Comparison of ENCODE assay signal across 8 cellular contexts in genomic region chrX:1481636-1482529, GRCh38. TPM values are rescaled to one million over a fixed set of nuclear protein-coding genes. Genes with fewer than 3 reads are reported as not detected.
DNase-seq lines count a peak whose midpoint lies in the region; ATAC-seq and TF ChIP-seq lines count a peak whose summit lies in the region.

No MANE protein-coding gene starts in this region.

- TF ChIP-seq CTCF in GM23338 (conservative IDR thresholded peaks at IDR 0.05; ENCODE audit: low read depth in 2 of 2) = no peak

- 0 out of 2 replicates have a peak, but pooled peaks cover 4% of the 10 kb centered on the region for H3K36me3 ChIP-seq in GM23338 (ENCODE audit: insufficient read depth)

- intact Hi-C loops in cardiac septum (cut with DNase I) = no loop called here

- peaks cover 83% of the 10 kb centered on the region for H3K9me3 Mint-ChIP-seq in GM23338

- 0 out of 2 replicates have a peak, but pooled peaks cover 7% of the 10 kb centered on the region for H3F3A ChIP-seq in GM23338 (replicated peaks; ENCODE audit: low read depth)

- peak overlapping the region; percentile 4; the same call in 1 of the 2 replicates for H2AFZ ChIP-seq in GM23338

- DNase-seq in EL (peak; percentile 85), GM23338 (ENCODE audit: low spot score) (peak; percentile 88), NAMALWA (ENCODE audit: low spot score) (peak; percentile 93), cardiac septum (ENCODE audit: low spot score) (peak; percentile 87), retina (peak; percentile 46), NCI-H524 (lab: John Stamatoyannopoulos, UW) (no peak), NCI-H1436 treated with DMSO at 0.1 percent for 48 hours (lab: John Stamatoyannopoulos, UW) (no peak)
- peak; percentile 67 for DNase-seq in activated effector memory CD4-positive, alpha-beta T cell treated with Interleukin-2 at 50 U/mL for 16 hours

- H3K4me3 Mint-ChIP-seq in GM23338 = peak overlapping the region; percentile 41; the same call in 2 of the 3 replicates

- peak overlapping the region; percentile 12 for H3K4me3 ChIP-seq in GM23338

- peaks cover 5% of the 10 kb centered on the region; the same call in 2 of the 3 replicates for H3K4me1 Mint-ChIP-seq in GM23338

- H3K4me2 ChIP-seq in GM23338 = peak overlapping the region; percentile 69

- ATAC-seq in GM23338 = peak; percentile 84

- no peaks in the 10 kb centered on the region for H3K27me3 ChIP-seq in GM23338 (ENCODE audit: insufficient read depth)

- H3K36me3 Mint-ChIP-seq in GM23338 (ENCODE audit: low read depth) = peaks cover 27% of the 10 kb centered on the region

- H3K4me1 ChIP-seq in GM23338 (ENCODE audit: insufficient read depth) = no peaks in the 10 kb centered on the region

- no peaks in the 10 kb centered on the region for H3K79me2 ChIP-seq in GM23338 (replicated peaks; ENCODE audit: insufficient read depth)

- peak overlapping the region; percentile 91 for H3K27ac Mint-ChIP-seq in GM23338

- no peaks in the 10 kb centered on the region for H3K9me2 ChIP-seq in GM23338 (ENCODE audit: insufficient read depth)

- H3K27me3 Mint-ChIP-seq in GM23338 (ENCODE audit: insufficient read depth, low read depth, poor library complexity) = peaks cover 8% of the 10 kb centered on the region

- H4K20me1 ChIP-seq in GM23338 (replicated peaks; ENCODE audit: insufficient read depth) = no peaks in the 10 kb centered on the region

- H3K27ac ChIP-seq in GM23338 (ENCODE audit: low read depth) = peak overlapping the region; percentile 84

TF ChIP-seq in GM23338, 12 proteins besides CTCF, POLR2A, EP300 and RAD21:
- TF ChIP-seq ZNF331 (CRISPR knock-in tag; IDR thresholded peaks at IDR 0.05; ENCODE audit: low read depth) = no peak
- TF ChIP-seq REST (IDR thresholded peaks at IDR 0.05; ENCODE audit: unreplicated experiment) = no peak
- no peak for TF ChIP-seq ETS1 (IDR thresholded peaks at IDR 0.05)
- TF ChIP-seq ZNF462 (CRISPR knock-in tag; IDR thresholded peaks at IDR 0.05) = no peak
- TF ChIP-seq EZH2 (IDR thresholded peaks at IDR 0.05; ENCODE audit: low read depth, unreplicated experiment) = no peak
- no peak for TF ChIP-seq EZH2phosphoT487 (IDR thresholded peaks at IDR 0.05; ENCODE audit: unreplicated experiment)
- no peak for TF ChIP-seq POLR2AphosphoS5 (IDR thresholded peaks at IDR 0.05; ENCODE audit: low read depth)
- TF ChIP-seq NANOG (IDR thresholded peaks at IDR 0.05; ENCODE audit: borderline replicate concordance) = no peak
- no peak for TF ChIP-seq STAT1 (IDR thresholded peaks at IDR 0.05; ENCODE audit: unreplicated experiment)
- no peak for TF ChIP-seq CREB1 (CRISPR knock-in tag; IDR thresholded peaks at IDR 0.05; ENCODE audit: low read depth)
- TF ChIP-seq JUNB (IDR thresholded peaks at IDR 0.05; ENCODE audit: unreplicated experiment) = no peak
- no peak for TF ChIP-seq ZNF114 (CRISPR knock-in tag; IDR thresholded peaks at IDR 0.05)

RNA-seq across cellular contexts. Expression of gene ASMTL, which starts 29.2 kb away (rescaled TPM):
- 50.3 and 53.7 TPM in 2 replicates for total RNA-seq in GM23338 (2014; rRNA removed; shearing (Covaris generic))
- polyA plus RNA-seq in GM23338 (2016; fragmentation: Nextera tagmentation; extraction: Ambion mirVana) = 55.6 and 61.2 TPM in 2 replicates
- total RNA-seq in cardiac septum = 26.8 TPM

RNA-seq across cellular contexts. Expression of gene P2RY8, which starts 55.1 kb away (rescaled TPM):
- total RNA-seq in GM23338 (2014; rRNA removed; shearing (Covaris generic)) = 0.23 TPM in 1 of 2 replicates, not detected in the other
- polyA plus RNA-seq in GM23338 (2016; fragmentation: Nextera tagmentation; extraction: Ambion mirVana) = 0.23 and 0.24 TPM in 2 replicates
- total RNA-seq in cardiac septum = 1.5 TPM

Comparison
In these comparisons a context has a peak if more than half of its experiments do, and no peak if none do; other contexts are left out.
1. DNase-seq: peak in EL (single experiment), GM23338 (single experiment), NAMALWA (single experiment), activated effector memory CD4-positive, alpha-beta T cell treated with Interleukin-2 at 50 U/mL for 16 hours (single experiment), cardiac septum (single experiment) and retina (single experiment); none in NCI-H524 (0 of 2) and NCI-H1436 treated with DMSO at 0.1 percent for 48 hours (single experiment).